38 cellular contexts compared by ENCODE assay signal in the genomic region with DNA sequence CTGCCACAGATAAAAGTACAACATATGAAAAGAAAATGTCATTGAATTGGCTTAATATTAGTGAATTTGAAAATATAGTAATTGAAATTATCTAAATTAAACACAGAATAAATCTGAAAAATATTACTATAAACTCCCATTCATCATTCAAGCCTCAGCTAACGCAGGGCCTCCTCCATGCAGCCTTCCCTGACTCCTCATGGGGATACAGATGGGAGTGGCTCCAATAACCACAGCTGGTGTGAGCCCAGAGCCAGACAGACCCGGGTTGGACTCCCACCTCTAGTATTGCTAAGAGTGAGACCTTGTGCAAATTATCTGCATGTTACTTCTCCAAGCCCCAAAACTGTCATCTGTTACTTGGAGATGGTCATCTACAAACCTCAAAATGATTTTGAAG. TPM values are rescaled to one million over a fixed set of nuclear protein-coding genes. Genes with fewer than 3 reads are reported as not detected.
"Had no signal": no experiment of that assay in that cellular context is flagged by ENCODE, and none has a peak within 500 bp of the region (broad histone marks: within the 10 kb centered on the region; RNA-seq: fewer than 3 reads in every experiment).

No MANE protein-coding gene starts in this region.

- H3K36me3 ChIP-seq: MG63 had no signal

- H3K9ac ChIP-seq: KMS-11 had no signal

- DNase-seq: Karpas-422, Kasumi-1, MG63, MM.1S, MV-4-11, NCI-H1048, NCI-H1092, NCI-H1092 treated with DMSO at 0.1 percent for 48 hours, NCI-H1105, NCI-H1105 treated with DMSO at 0.1 percent for 48 hours, NCI-H1417, NCI-H1417 treated with DMSO at 0.1 percent for 48 hours, NCI-H1436, NCI-H1436 treated with DMSO at 0.1 percent for 48 hours, NCI-H146, NCI-H1694, NCI-H1694 treated with DMSO at 0.1 percent for 48 hours, NCI-H187, NCI-H187 treated with DMSO at 0.1 percent for 48 hours, NCI-H1930, NCI-H2029, NCI-H2029 treated with DMSO at 0.1 percent for 48 hours, NCI-H2081, NCI-H2081 treated with DMSO at 0.1 percent for 48 hours, NCI-H2107, NCI-H2171, NCI-H2171 treated with DMSO at 0.1 percent for 48 hours, NCI-H2227 treated with DMSO at 0.1 percent for 48 hours, NCI-H226, NCI-H345, NCI-H446, NCI-H446 treated with DMSO at 0.1 percent for 48 hours, NCI-H510A, NCI-H510A treated with DMSO at 0.1 percent for 48 hours had no signal

- H3K27ac ChIP-seq: KMS-11 had no signal

- H3K4me3 ChIP-seq: MG63 had no signal

- H3K4me2 ChIP-seq: KMS-11 had no signal

RNA-seq across cellular contexts. Expression of a gene that starts 44.9 kb away (rescaled TPM):
- total RNA-seq: LHCN-M2, MCF 10A, NCI-H460 had no signal
